ENCODE assay signal across 26 cellular contexts in genomic region chr13:79792716-79793115, GRCh38.
"Had no signal": no experiment of that assay in that cellular context is flagged by ENCODE, and none has a peak within 500 bp of the region (broad histone marks: within the 10 kb centered on the region; RNA-seq: fewer than 3 reads in every experiment).

No MANE protein-coding gene starts in this region.

- H3K36me3 Mint-ChIP-seq: memory B cell; naive thymus-derived CD4-positive, alpha-beta T cell; natural killer cell treated with Interleukin-12 subunit alpha and Interleukin-12 subunit beta and Interleukin-15 and Interleukin-18, amount 100 ng/mL, for 72 hours; stimulated activated memory B cell treated with anti-CD40 and anti-IgM and Interleukin-4, amounts not matched to agents 10 μg/mL and 1 μg/mL and 100 μg/mL, for 72 hours had no signal

- H3K27me3 Mint-ChIP-seq: memory B cell; naive thymus-derived CD4-positive, alpha-beta T cell; natural killer cell treated with Interleukin-12 subunit alpha and Interleukin-12 subunit beta and Interleukin-15 and Interleukin-18, amount 100 ng/mL, for 72 hours; progenitor cell of endocrine pancreas; stimulated activated memory B cell treated with anti-CD40 and anti-IgM and Interleukin-4, amounts not matched to agents 10 μg/mL and 1 μg/mL and 100 μg/mL, for 72 hours; stimulated activated naive CD8-positive, alpha-beta T cell treated with anti-CD3 and anti-CD28 coated beads, Interleukin-15, amount 100 ng/mL, for 72 hours had no signal

- DNase-seq: hippocampal formation; kidney; left colon; left ventricle myocardium inferior; midbrain; mucosa of descending colon; naive thymus-derived CD4-positive, alpha-beta T cell; ovary; right lobe of liver; stimulated activated CD4-positive, alpha-beta T cell treated with anti-CD3 and anti-CD28 coated beads, Interleukin-1b, Interleukin-23, amount 100 ng/mL, for 48 hours; stimulated activated CD4-positive, alpha-beta T cell treated with anti-CD3 and anti-CD28 coated beads, Interleukin-2, amount 100 ng/mL, for 48 hours; stimulated activated CD4-positive, alpha-beta T cell treated with anti-CD3 and anti-CD28 coated beads, Interleukin-4, amount 100 ng/mL, for 4 hours; stimulated activated CD8-positive, alpha-beta memory T cell treated with anti-CD3 and anti-CD28 coated beads, Interleukin-4, amount 100 ng/mL, for 48 hours; stimulated activated naive CD4-positive, alpha-beta T cell treated with Interleukin-2 at 50 U/mL for 16 hours; stimulated activated naive CD8-positive, alpha-beta T cell treated with anti-CD3 and anti-CD28 coated beads, Interleukin-15, amount 100 ng/mL, for 72 hours; substantia nigra; upper lobe of left lung had no signal

- H3K36me3 ChIP-seq: ovary, right atrium auricular region, right lobe of liver, tibial nerve, upper lobe of left lung, vagina had no signal

- H3K4me3 Mint-ChIP-seq: memory B cell; naive thymus-derived CD4-positive, alpha-beta T cell; natural killer cell treated with Interleukin-12 subunit alpha and Interleukin-12 subunit beta and Interleukin-15 and Interleukin-18, amount 100 ng/mL, for 72 hours; stimulated activated memory B cell treated with anti-CD40 and anti-IgM and Interleukin-4, amounts not matched to agents 10 μg/mL and 1 μg/mL and 100 μg/mL, for 72 hours; stimulated activated naive CD8-positive, alpha-beta T cell treated with anti-CD3 and anti-CD28 coated beads, Interleukin-15, amount 100 ng/mL, for 72 hours had no signal

- H3K4me1 ChIP-seq: left ventricle myocardium inferior, right atrium auricular region, right lobe of liver, tibial nerve, upper lobe of left lung, vagina had no signal

- H3K4me3 ChIP-seq: left ventricle myocardium inferior, lung, mucosa of descending colon, ovary, right atrium auricular region, right lobe of liver, smooth muscle cell, tibial nerve, upper lobe of left lung, vagina had no signal

- H3K4me2 ChIP-seq: smooth muscle cell had no signal

- H3K27ac Mint-ChIP-seq: memory B cell; naive thymus-derived CD4-positive, alpha-beta T cell; natural killer cell treated with Interleukin-12 subunit alpha and Interleukin-12 subunit beta and Interleukin-15 and Interleukin-18, amount 100 ng/mL, for 72 hours; progenitor cell of endocrine pancreas; stimulated activated memory B cell treated with anti-CD40 and anti-IgM and Interleukin-4, amounts not matched to agents 10 μg/mL and 1 μg/mL and 100 μg/mL, for 72 hours; stimulated activated naive CD8-positive, alpha-beta T cell treated with anti-CD3 and anti-CD28 coated beads, Interleukin-15, amount 100 ng/mL, for 72 hours had no signal

- H3K9me3 ChIP-seq: mucosa of descending colon, ovary, right lobe of liver, upper lobe of left lung had no signal

- H3K9me3 Mint-ChIP-seq: natural killer cell treated with Interleukin-12 subunit alpha and Interleukin-12 subunit beta and Interleukin-15 and Interleukin-18, amount 100 ng/mL, for 72 hours; stimulated activated memory B cell treated with anti-CD40 and anti-IgM and Interleukin-4, amounts not matched to agents 10 μg/mL and 1 μg/mL and 100 μg/mL, for 72 hours; stimulated activated naive CD8-positive, alpha-beta T cell treated with anti-CD3 and anti-CD28 coated beads, Interleukin-15, amount 100 ng/mL, for 72 hours had no signal

- H3K27me3 ChIP-seq: ovary, right atrium auricular region, right lobe of liver, tibial nerve, upper lobe of left lung, vagina had no signal

- ATAC-seq: left colon; mucosa of descending colon; naive thymus-derived CD4-positive, alpha-beta T cell; natural killer cell treated with Interleukin-12 subunit alpha and Interleukin-12 subunit beta and Interleukin-15 and Interleukin-18, amount 100 ng/mL, for 72 hours; right lobe of liver; stimulated activated memory B cell treated with anti-CD40 and anti-IgM and Interleukin-4, amounts not matched to agents 10 μg/mL and 1 μg/mL and 100 μg/mL, for 72 hours; stimulated activated naive CD8-positive, alpha-beta T cell treated with anti-CD3 and anti-CD28 coated beads, Interleukin-15, amount 100 ng/mL, for 72 hours had no signal

- FAIRE-seq: kidney had no signal

- H3K4me1 Mint-ChIP-seq: memory B cell; naive thymus-derived CD4-positive, alpha-beta T cell; stimulated activated memory B cell treated with anti-CD40 and anti-IgM and Interleukin-4, amounts not matched to agents 10 μg/mL and 1 μg/mL and 100 μg/mL, for 72 hours; stimulated activated naive CD8-positive, alpha-beta T cell treated with anti-CD3 and anti-CD28 coated beads, Interleukin-15, amount 100 ng/mL, for 72 hours had no signal

- H3K27ac ChIP-seq: left ventricle myocardium inferior, ovary, right atrium auricular region, right lobe of liver, tibial nerve, upper lobe of left lung, vagina had no signal
